ENCODE assay signal across 1 cellular context in genomic region chr12:125132698-125133400, GRCh38.
A peak's percentile ranks its signal among the peaks of the same experiment; 100 is the strongest.
TF ChIP-seq lines count a peak whose summit lies in the region.

No MANE protein-coding gene starts in this region.

TF ChIP-seq in IMR-90, 13 proteins besides CTCF, POLR2A, EP300 and RAD21:
- no peak for TF ChIP-seq MXI1 (IDR thresholded peaks at IDR 0.05; ENCODE audit: borderline replicate concordance, low read depth, low read length)
- no peak for TF ChIP-seq CHD1 (IDR thresholded peaks at IDR 0.05; ENCODE audit: low read depth, low read length)
- TF ChIP-seq CEBPB (IDR thresholded peaks at IDR 0.05; ENCODE audit: low read depth, low read length): peak; percentile 65
- TF ChIP-seq MAFK (IDR thresholded peaks at IDR 0.05; ENCODE audit: low read depth, low read length): no peak
